ENCODE assay signal across 1 cellular context in the genomic region with DNA sequence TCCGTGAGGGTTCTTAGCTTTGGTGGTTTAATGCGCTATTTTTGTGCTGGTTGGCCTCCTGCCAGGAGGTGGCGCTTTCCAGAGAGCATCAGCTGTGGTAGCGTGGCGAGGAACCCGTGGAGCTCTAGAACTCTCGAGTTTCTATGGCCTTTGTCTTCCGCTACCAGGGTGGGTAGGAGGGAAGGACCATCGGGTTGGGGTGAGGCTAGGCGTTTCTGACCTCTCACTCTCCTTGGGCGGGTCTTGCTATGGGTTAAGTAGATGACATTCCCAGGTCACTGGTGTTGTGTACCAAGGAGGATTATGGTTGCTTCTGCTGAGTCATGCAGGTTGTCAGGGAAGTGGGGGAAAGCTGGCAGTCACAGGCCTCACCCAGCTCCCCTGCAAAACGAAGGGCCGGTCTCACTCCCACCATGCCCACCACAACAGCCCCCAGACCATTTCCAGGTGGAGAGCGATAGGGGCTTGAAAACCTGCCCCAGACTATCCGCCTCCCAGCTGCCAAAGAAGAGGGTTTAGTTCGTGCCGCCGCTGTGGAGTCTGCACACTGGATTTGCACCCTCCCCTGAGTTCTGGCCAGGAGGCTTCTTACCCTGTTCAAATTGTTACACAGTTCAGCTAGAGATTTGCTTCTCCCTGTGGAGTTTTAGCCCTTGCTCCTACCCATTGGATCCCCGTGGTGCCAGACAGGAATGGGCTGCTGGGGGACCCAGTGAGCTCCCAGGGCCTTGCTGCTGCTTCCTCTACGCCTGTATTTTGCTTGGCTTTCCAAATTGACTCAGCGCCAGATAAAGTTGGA.
TF ChIP-seq lines count a peak whose summit lies in the region.

No MANE protein-coding gene starts in this region.

TF ChIP-seq in K562, 482 proteins besides CTCF, POLR2A, EP300 and RAD21 (continued from another document):
- no peak for TF ChIP-seq NFATC3 (IDR thresholded peaks at IDR 0.05)
- peak; percentile 80 for TF ChIP-seq MAFF (IDR thresholded peaks at IDR 0.05; ENCODE audit: low read length)
- TF ChIP-seq NFIC (IDR thresholded peaks at IDR 0.05): peak; percentile 94
- no peak for TF ChIP-seq MITF (IDR thresholded peaks at IDR 0.05)
- TF ChIP-seq, protein P1, sequence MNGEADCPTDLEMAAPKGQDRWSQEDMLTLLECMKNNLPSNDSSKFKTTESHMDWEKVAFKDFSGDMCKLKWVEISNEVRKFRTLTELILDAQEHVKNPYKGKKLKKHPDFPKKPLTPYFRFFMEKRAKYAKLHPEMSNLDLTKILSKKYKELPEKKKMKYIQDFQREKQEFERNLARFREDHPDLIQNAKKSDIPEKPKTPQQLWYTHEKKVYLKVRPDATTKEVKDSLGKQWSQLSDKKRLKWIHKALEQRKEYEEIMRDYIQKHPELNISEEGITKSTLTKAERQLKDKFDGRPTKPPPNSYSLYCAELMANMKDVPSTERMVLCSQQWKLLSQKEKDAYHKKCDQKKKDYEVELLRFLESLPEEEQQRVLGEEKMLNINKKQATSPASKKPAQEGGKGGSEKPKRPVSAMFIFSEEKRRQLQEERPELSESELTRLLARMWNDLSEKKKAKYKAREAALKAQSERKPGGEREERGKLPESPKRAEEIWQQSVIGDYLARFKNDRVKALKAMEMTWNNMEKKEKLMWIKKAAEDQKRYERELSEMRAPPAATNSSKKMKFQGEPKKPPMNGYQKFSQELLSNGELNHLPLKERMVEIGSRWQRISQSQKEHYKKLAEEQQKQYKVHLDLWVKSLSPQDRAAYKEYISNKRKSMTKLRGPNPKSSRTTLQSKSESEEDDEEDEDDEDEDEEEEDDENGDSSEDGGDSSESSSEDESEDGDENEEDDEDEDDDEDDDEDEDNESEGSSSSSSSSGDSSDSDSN (IDR thresholded peaks at IDR 0.05; ENCODE audit: borderline replicate concordance in 1 of 2, low read depth in 2 of 2, low read length in 2 of 2): no peak
- TF ChIP-seq CREB3L1 (IDR thresholded peaks at IDR 0.05; ENCODE audit: borderline replicate concordance, low read depth): peak; percentile 94; the same call in 1 of the 2 replicates
- 0 out of 2 replicates have a peak, but pooled peaks have one; percentile 34 for TF ChIP-seq GABPA (tag; conservative IDR thresholded peaks at IDR 0.05; ENCODE audit: low read depth)
- peak; percentile 33 for TF ChIP-seq RBFOX2 (IDR thresholded peaks at IDR 0.05; ENCODE audit: low read depth, low read length)
- TF ChIP-seq CXXC5 (CRISPR knock-in tag; IDR thresholded peaks at IDR 0.05): peak; percentile 68; the same call in 1 of the 2 replicates
- peak; percentile 62; the same call in 1 of the 2 replicates for TF ChIP-seq ATF7 (IDR thresholded peaks at IDR 0.05)
- no peak for TF ChIP-seq ZNF134 (CRISPR knock-in tag; conservative IDR thresholded peaks at IDR 0.05)
- peak; percentile 73 for TF ChIP-seq POLR2B (IDR thresholded peaks at IDR 0.05; ENCODE audit: low read depth, partially characterized antibody)
- TF ChIP-seq, protein P2, sequence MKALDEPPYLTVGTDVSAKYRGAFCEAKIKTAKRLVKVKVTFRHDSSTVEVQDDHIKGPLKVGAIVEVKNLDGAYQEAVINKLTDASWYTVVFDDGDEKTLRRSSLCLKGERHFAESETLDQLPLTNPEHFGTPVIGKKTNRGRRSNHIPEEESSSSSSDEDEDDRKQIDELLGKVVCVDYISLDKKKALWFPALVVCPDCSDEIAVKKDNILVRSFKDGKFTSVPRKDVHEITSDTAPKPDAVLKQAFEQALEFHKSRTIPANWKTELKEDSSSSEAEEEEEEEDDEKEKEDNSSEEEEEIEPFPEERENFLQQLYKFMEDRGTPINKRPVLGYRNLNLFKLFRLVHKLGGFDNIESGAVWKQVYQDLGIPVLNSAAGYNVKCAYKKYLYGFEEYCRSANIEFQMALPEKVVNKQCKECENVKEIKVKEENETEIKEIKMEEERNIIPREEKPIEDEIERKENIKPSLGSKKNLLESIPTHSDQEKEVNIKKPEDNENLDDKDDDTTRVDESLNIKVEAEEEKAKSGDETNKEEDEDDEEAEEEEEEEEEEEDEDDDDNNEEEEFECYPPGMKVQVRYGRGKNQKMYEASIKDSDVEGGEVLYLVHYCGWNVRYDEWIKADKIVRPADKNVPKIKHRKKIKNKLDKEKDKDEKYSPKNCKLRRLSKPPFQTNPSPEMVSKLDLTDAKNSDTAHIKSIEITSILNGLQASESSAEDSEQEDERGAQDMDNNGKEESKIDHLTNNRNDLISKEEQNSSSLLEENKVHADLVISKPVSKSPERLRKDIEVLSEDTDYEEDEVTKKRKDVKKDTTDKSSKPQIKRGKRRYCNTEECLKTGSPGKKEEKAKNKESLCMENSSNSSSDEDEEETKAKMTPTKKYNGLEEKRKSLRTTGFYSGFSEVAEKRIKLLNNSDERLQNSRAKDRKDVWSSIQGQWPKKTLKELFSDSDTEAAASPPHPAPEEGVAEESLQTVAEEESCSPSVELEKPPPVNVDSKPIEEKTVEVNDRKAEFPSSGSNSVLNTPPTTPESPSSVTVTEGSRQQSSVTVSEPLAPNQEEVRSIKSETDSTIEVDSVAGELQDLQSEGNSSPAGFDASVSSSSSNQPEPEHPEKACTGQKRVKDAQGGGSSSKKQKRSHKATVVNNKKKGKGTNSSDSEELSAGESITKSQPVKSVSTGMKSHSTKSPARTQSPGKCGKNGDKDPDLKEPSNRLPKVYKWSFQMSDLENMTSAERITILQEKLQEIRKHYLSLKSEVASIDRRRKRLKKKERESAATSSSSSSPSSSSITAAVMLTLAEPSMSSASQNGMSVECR (CRISPR knock-in tag; IDR thresholded peaks at IDR 0.05): peak; percentile 76
- TF ChIP-seq, protein P3, sequence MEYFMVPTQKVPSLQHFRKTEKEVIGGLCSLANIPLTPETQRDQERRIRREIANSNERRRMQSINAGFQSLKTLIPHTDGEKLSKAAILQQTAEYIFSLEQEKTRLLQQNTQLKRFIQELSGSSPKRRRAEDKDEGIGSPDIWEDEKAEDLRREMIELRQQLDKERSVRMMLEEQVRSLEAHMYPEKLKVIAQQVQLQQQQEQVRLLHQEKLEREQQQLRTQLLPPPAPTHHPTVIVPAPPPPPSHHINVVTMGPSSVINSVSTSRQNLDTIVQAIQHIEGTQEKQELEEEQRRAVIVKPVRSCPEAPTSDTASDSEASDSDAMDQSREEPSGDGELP (CRISPR knock-in tag; IDR thresholded peaks at IDR 0.05; ENCODE audit: borderline replicate concordance): peak; percentile 99
- peak; percentile 61; the same call in 1 of the 2 replicates for TF ChIP-seq CREM (IDR thresholded peaks at IDR 0.05; ENCODE audit: low read depth)
- peak; percentile 57 for TF ChIP-seq PHF20 (IDR thresholded peaks at IDR 0.05; ENCODE audit: partially characterized antibody)
- TF ChIP-seq, protein P4, sequence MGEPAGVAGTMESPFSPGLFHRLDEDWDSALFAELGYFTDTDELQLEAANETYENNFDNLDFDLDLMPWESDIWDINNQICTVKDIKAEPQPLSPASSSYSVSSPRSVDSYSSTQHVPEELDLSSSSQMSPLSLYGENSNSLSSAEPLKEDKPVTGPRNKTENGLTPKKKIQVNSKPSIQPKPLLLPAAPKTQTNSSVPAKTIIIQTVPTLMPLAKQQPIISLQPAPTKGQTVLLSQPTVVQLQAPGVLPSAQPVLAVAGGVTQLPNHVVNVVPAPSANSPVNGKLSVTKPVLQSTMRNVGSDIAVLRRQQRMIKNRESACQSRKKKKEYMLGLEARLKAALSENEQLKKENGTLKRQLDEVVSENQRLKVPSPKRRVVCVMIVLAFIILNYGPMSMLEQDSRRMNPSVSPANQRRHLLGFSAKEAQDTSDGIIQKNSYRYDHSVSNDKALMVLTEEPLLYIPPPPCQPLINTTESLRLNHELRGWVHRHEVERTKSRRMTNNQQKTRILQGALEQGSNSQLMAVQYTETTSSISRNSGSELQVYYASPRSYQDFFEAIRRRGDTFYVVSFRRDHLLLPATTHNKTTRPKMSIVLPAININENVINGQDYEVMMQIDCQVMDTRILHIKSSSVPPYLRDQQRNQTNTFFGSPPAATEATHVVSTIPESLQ (CRISPR knock-in tag; IDR thresholded peaks at IDR 0.05): peak; percentile 89; the same call in 1 of the 2 replicates
- TF ChIP-seq CREB1 (IDR thresholded peaks at IDR 0.05): no peak
- peak; percentile 28; the same call in 1 of the 2 replicates for TF ChIP-seq CREB1 (CRISPR knock-in tag; IDR thresholded peaks at IDR 0.05)
- TF ChIP-seq, protein P5, sequence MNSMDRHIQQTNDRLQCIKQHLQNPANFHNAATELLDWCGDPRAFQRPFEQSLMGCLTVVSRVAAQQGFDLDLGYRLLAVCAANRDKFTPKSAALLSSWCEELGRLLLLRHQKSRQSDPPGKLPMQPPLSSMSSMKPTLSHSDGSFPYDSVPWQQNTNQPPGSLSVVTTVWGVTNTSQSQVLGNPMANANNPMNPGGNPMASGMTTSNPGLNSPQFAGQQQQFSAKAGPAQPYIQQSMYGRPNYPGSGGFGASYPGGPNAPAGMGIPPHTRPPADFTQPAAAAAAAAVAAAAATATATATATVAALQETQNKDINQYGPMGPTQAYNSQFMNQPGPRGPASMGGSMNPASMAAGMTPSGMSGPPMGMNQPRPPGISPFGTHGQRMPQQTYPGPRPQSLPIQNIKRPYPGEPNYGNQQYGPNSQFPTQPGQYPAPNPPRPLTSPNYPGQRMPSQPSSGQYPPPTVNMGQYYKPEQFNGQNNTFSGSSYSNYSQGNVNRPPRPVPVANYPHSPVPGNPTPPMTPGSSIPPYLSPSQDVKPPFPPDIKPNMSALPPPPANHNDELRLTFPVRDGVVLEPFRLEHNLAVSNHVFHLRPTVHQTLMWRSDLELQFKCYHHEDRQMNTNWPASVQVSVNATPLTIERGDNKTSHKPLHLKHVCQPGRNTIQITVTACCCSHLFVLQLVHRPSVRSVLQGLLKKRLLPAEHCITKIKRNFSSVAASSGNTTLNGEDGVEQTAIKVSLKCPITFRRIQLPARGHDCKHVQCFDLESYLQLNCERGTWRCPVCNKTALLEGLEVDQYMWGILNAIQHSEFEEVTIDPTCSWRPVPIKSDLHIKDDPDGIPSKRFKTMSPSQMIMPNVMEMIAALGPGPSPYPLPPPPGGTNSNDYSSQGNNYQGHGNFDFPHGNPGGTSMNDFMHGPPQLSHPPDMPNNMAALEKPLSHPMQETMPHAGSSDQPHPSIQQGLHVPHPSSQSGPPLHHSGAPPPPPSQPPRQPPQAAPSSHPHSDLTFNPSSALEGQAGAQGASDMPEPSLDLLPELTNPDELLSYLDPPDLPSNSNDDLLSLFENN (IDR thresholded peaks at IDR 0.05; ENCODE audit: low read depth in 2 of 2, low read length in 2 of 2): no peak
